ENCODE assay signal across 12 cellular contexts in genomic region chr4:138348055-138348454, GRCh38.
DNase-seq lines count a peak whose midpoint lies in the region; ATAC-seq and TF ChIP-seq lines count a peak whose summit lies in the region.
"Had no signal": no experiment of that assay in that cellular context is flagged by ENCODE, and none has a peak within 500 bp of the region (broad histone marks: within the 10 kb centered on the region; RNA-seq: fewer than 3 reads in every experiment).

No MANE protein-coding gene starts in this region.

- POLR2A ChIA-PET in WTC11 (lab: Charles Lee): no interaction called here

- DNase-seq in AML-193 (lab: John Stamatoyannopoulos, UW) (peak; percentile 21 to 34), WTC11 (ENCODE audit: low spot score) (no peak), activated gamma-delta T cell treated with Interleukin-2 at 50 U/mL for 16 hours (no peak), NCI-H526 treated with DMSO at 0.1 percent for 48 hours (lab: John Stamatoyannopoulos, UW) (no peak), NCI-H2171 (lab: John Stamatoyannopoulos, UW) (no peak)
- DNase-seq: activated effector memory CD4-positive, alpha-beta T cell treated with anti-CD3 and anti-CD28 coated beads, Interleukin-2, amount 50 U/mL, for 16 hours; effector CD4-positive, alpha-beta T cell; kidney glomerular epithelial cell; WERI-Rb-1 had no signal

- peaks cover 34% of the 10 kb centered on the region for H3K9me3 Mint-ChIP-seq in WTC11

- H3K27me3 Mint-ChIP-seq in WTC11 (ENCODE audit: low read depth): no peaks in the 10 kb centered on the region

- CTCF ChIA-PET in WTC11 (lab: Charles Lee): no interaction called here

- H3K4me1 Mint-ChIP-seq in WTC11: peaks cover 6% of the 10 kb centered on the region

- TF ChIP-seq CTCF in WTC11 (IDR thresholded peaks at IDR 0.05): no peak

- ATAC-seq in GM21423 (IDR thresholded peaks at IDR 0.05; ENCODE audit: unreplicated experiment) (peak; percentile 82), HG03457 (IDR thresholded peaks at IDR 0.05; ENCODE audit: unreplicated experiment) (peak; percentile 59), WTC11 (peak; percentile 28; the same call in 1 of the 2 replicates), HG02840 (IDR thresholded peaks at IDR 0.05; ENCODE audit: low FRiP score, unreplicated experiment) (no peak)

- H3K36me3 Mint-ChIP-seq in WTC11: peaks cover 7% of the 10 kb centered on the region

- peak overlapping the region; percentile 21; the same call in 1 of the 2 replicates for H3K27ac Mint-ChIP-seq in WTC11

- H3K4me3 Mint-ChIP-seq in WTC11: no peak overlapping the region

TF ChIP-seq in WTC11, 78 proteins besides CTCF, POLR2A, EP300 and RAD21:
- TF ChIP-seq TCF7 (CRISPR knock-in tag; IDR thresholded peaks at IDR 0.05; ENCODE audit: low read depth): no peak
- TF ChIP-seq ZNF281 (CRISPR knock-in tag; IDR thresholded peaks at IDR 0.05): no peak
- TF ChIP-seq SMAD4 (CRISPR knock-in tag; IDR thresholded peaks at IDR 0.05): no peak
- TF ChIP-seq ZBTB43 (CRISPR knock-in tag; IDR thresholded peaks at IDR 0.05): no peak
- TF ChIP-seq USF1 (CRISPR knock-in tag; IDR thresholded peaks at IDR 0.05): no peak
- no peak for TF ChIP-seq E2F4 (CRISPR knock-in tag; IDR thresholded peaks at IDR 0.05; ENCODE audit: borderline replicate concordance, low read depth)
- TF ChIP-seq NFE2L1 (CRISPR knock-in tag; IDR thresholded peaks at IDR 0.05): no peak
- no peak for TF ChIP-seq ZNF232 (CRISPR knock-in tag; IDR thresholded peaks at IDR 0.05)
- no peak for TF ChIP-seq ETV6 (CRISPR knock-in tag; IDR thresholded peaks at IDR 0.05)
- TF ChIP-seq ZSCAN18 (CRISPR knock-in tag; IDR thresholded peaks at IDR 0.05): no peak
- no peak for TF ChIP-seq GABPB1 (CRISPR knock-in tag; IDR thresholded peaks at IDR 0.05)

Comparison
In these comparisons a context has a peak if more than half of its experiments do, and no peak if none do; other contexts are left out.
1. DNase-seq: peak in AML-193 (2 of 2); none in WTC11 (single experiment), activated gamma-delta T cell treated with Interleukin-2 at 50 U/mL for 16 hours (single experiment), NCI-H526 treated with DMSO at 0.1 percent for 48 hours (single experiment) and NCI-H2171 (single experiment).